8 cellular contexts compared by ENCODE assay signal in genomic region chr3:126356373-126357298, GRCh38. TPM values are rescaled to one million over a fixed set of nuclear protein-coding genes. Genes with fewer than 3 reads are reported as not detected.
DNase-seq lines count a peak whose midpoint lies in the region; ATAC-seq and TF ChIP-seq lines count a peak whose summit lies in the region.

No MANE protein-coding gene starts in this region.

- peaks cover 49% of the 10 kb centered on the region for H3K27me3 Mint-ChIP-seq in activated CD4-positive, alpha-beta T cell treated with anti-CD3 and anti-CD28 coated beads, Interleukin-2, amount 10 ng/mL, durations not matched to agents 7 days and 5 days
- peaks cover 33 to 42% of the 10 kb centered on the region in 2 donors for H3K27me3 Mint-ChIP-seq in natural killer cell treated with Interleukin-12 subunit alpha and Interleukin-12 subunit beta and Interleukin-15 and Interleukin-18, amount 100 ng/mL, for 72 hours

- peak overlapping the region; percentile 73 for H3K4me3 Mint-ChIP-seq in activated CD4-positive, alpha-beta T cell treated with anti-CD3 and anti-CD28 coated beads, Interleukin-2, amount 10 ng/mL, durations not matched to agents 7 days and 5 days
- H3K4me3 Mint-ChIP-seq in natural killer cell treated with Interleukin-12 subunit alpha and Interleukin-12 subunit beta and Interleukin-15 and Interleukin-18, amount 100 ng/mL, for 72 hours: peak overlapping the region; percentile 85

- peak overlapping the region; percentile 61 to 83 (median 78) for H3K4me3 ChIP-seq in esophagus squamous epithelium

- CTCF ChIA-PET in activated CD4-positive, alpha-beta T cell treated with anti-CD3 and anti-CD28 coated beads, Interleukin-2, amount 10 ng/mL, durations not matched to agents 7 days and 5 days (lab: Charles Lee): no interaction called here

- no peaks in the 10 kb centered on the region for H3K9me3 Mint-ChIP-seq in activated CD4-positive, alpha-beta T cell treated with anti-CD3 and anti-CD28 coated beads, Interleukin-2, amount 10 ng/mL, durations not matched to agents 7 days and 5 days
- no peaks in the 10 kb centered on the region for H3K9me3 Mint-ChIP-seq in natural killer cell treated with Interleukin-12 subunit alpha and Interleukin-12 subunit beta and Interleukin-15 and Interleukin-18, amount 100 ng/mL, for 72 hours

- H3K27me3 ChIP-seq in esophagus squamous epithelium: peaks cover 0 to 61% (median 0%) of the 10 kb centered on the region in 4 donors

- TF ChIP-seq CTCF in esophagus squamous epithelium (IDR thresholded peaks at IDR 0.05): no peak

- peak overlapping the region; percentile 46 for H3K27ac Mint-ChIP-seq in activated CD4-positive, alpha-beta T cell treated with anti-CD3 and anti-CD28 coated beads, Interleukin-2, amount 10 ng/mL, durations not matched to agents 7 days and 5 days
- H3K27ac Mint-ChIP-seq in natural killer cell treated with Interleukin-12 subunit alpha and Interleukin-12 subunit beta and Interleukin-15 and Interleukin-18, amount 100 ng/mL, for 72 hours: no peak overlapping the region

- H3K4me1 ChIP-seq in esophagus squamous epithelium: peaks cover 19 to 53% (median 25%) of the 10 kb centered on the region in 3 donors

- H3K36me3 Mint-ChIP-seq in activated CD4-positive, alpha-beta T cell treated with anti-CD3 and anti-CD28 coated beads, Interleukin-2, amount 10 ng/mL, durations not matched to agents 7 days and 5 days (ENCODE audit: low read depth): no peaks in the 10 kb centered on the region
- H3K36me3 Mint-ChIP-seq in natural killer cell treated with Interleukin-12 subunit alpha and Interleukin-12 subunit beta and Interleukin-15 and Interleukin-18, amount 100 ng/mL, for 72 hours: no peaks in the 10 kb centered on the region

- intact Hi-C loops in esophagus squamous epithelium (cut with DNase I): no loop called here

- DNase-seq in activated CD4-positive, alpha-beta T cell treated with anti-CD3 and anti-CD28 coated beads, Interleukin-2, amount 10 ng/mL, durations not matched to agents 7 days and 5 days: no peak
- no peak for DNase-seq in activated CD4-positive, alpha-beta T cell treated with anti-CD3 and anti-CD28 coated beads, Interleukin-2, amount 50 U/mL, for 4 hours
- DNase-seq in esophagus squamous epithelium (lab: John Stamatoyannopoulos, UW) (no peak), dedifferentiated amniotic fluid mesenchymal stem cell (ENCODE audit: extremely low spot score) (no peak), NCI-H2196 (lab: John Stamatoyannopoulos, UW; ENCODE audit: unreplicated experiment) (no peak)
- DNase-seq in natural killer cell treated with Interleukin-12 subunit alpha and Interleukin-12 subunit beta and Interleukin-15 and Interleukin-18, amount 100 ng/mL, for 72 hours (ENCODE audit: low spot score): peak; percentile 55

- POLR2A ChIA-PET in activated CD4-positive, alpha-beta T cell treated with anti-CD3 and anti-CD28 coated beads, Interleukin-2, amount 10 ng/mL, durations not matched to agents 7 days and 5 days (lab: Charles Lee): interaction anchor here (0.6 kb wide), 1 partner anchor 653 kb away, joined by 3 read pairs; no protein-coding TSS in a partner anchor

- H3K27ac ChIP-seq in esophagus squamous epithelium: peak overlapping the region; percentile 91 to 97 (median 92)

- 0 to 2% methylated on average over 13 to 29 of the region's 105 CpGs for WGBS in esophagus squamous epithelium, 2 donors

- no peaks in the 10 kb centered on the region for H3K9me3 ChIP-seq in esophagus squamous epithelium

- peaks cover 0 to 11% (median under 1%) of the 10 kb centered on the region in 3 donors for H3K36me3 ChIP-seq in esophagus squamous epithelium

- peaks cover 12% of the 10 kb centered on the region for H3K4me1 Mint-ChIP-seq in activated CD4-positive, alpha-beta T cell treated with anti-CD3 and anti-CD28 coated beads, Interleukin-2, amount 10 ng/mL, durations not matched to agents 7 days and 5 days
- peaks cover 5 to 8% of the 10 kb centered on the region in 2 donors for H3K4me1 Mint-ChIP-seq in natural killer cell treated with Interleukin-12 subunit alpha and Interleukin-12 subunit beta and Interleukin-15 and Interleukin-18, amount 100 ng/mL, for 72 hours (ENCODE audit: low read depth in 2 of 2)

- ATAC-seq in SK-N-SH treated with all-trans-retinoic acid at 6 μM for 48 hours (peak; percentile 8), HG02798 (IDR thresholded peaks at IDR 0.05; ENCODE audit: poor library complexity, unreplicated experiment) (no peak)
- peak in 1 of 2 donors; percentile 6 for ATAC-seq in natural killer cell treated with Interleukin-12 subunit alpha and Interleukin-12 subunit beta and Interleukin-15 and Interleukin-18, amount 100 ng/mL, for 72 hours

- TF ChIP-seq POLR2A in esophagus squamous epithelium (IDR thresholded peaks at IDR 0.05): no peak

TF ChIP-seq in SK-N-SH treated with all-trans-retinoic acid at 6 μM for 48 hours, 23 proteins besides CTCF, POLR2A, EP300 and RAD21 (continues in another document):
- TF ChIP-seq ARNTL (CRISPR knock-in tag; IDR thresholded peaks at IDR 0.05; ENCODE audit: borderline replicate concordance, low read depth): no peak
- no peak for TF ChIP-seq RARB (CRISPR knock-in tag; IDR thresholded peaks at IDR 0.05)
- TF ChIP-seq TSHZ2 (CRISPR knock-in tag; IDR thresholded peaks at IDR 0.05): no peak
- no peak for TF ChIP-seq TOX (CRISPR knock-in tag; IDR thresholded peaks at IDR 0.05; ENCODE audit: borderline replicate concordance)
- no peak for TF ChIP-seq ZNF8 (CRISPR knock-in tag; IDR thresholded peaks at IDR 0.05)
- TF ChIP-seq CREB5 (CRISPR knock-in tag; IDR thresholded peaks at IDR 0.05; ENCODE audit: low read depth): no peak
- TF ChIP-seq ZNF70 (CRISPR knock-in tag; IDR thresholded peaks at IDR 0.05): no peak
- TF ChIP-seq BACH2 (CRISPR knock-in tag; IDR thresholded peaks at IDR 0.05; ENCODE audit: borderline replicate concordance): no peak
- no peak for TF ChIP-seq SNAI2 (CRISPR knock-in tag; IDR thresholded peaks at IDR 0.05)
- no peak for TF ChIP-seq CSDC2 (CRISPR knock-in tag; IDR thresholded peaks at IDR 0.05)
- TF ChIP-seq ZC3H10 (CRISPR knock-in tag; IDR thresholded peaks at IDR 0.05): no peak
- TF ChIP-seq PATZ1 (CRISPR knock-in tag; IDR thresholded peaks at IDR 0.05; ENCODE audit: borderline replicate concordance): no peak
- TF ChIP-seq ZFP30 (CRISPR knock-in tag; IDR thresholded peaks at IDR 0.05): no peak

RNA-seq across cellular contexts. Expression of gene KLF15, which starts 0.6 kb away (rescaled TPM):
- not detected for total RNA-seq in activated CD4-positive, alpha-beta T cell treated with anti-CD3 and anti-CD28 coated beads, Interleukin-2, amount 10 ng/mL, durations not matched to agents 7 days and 5 days
- 10 to 100 TPM in 2 of 4 donors, 1 to 10 TPM in 2; 1.8 to 43.1 (median 7.7) TPM for total RNA-seq in esophagus squamous epithelium
- under 1 TPM in 1 of 2 donors, not detected in 1; 0.26 TPM for total RNA-seq in natural killer cell treated with Interleukin-12 subunit alpha and Interleukin-12 subunit beta and Interleukin-15 and Interleukin-18, amount 100 ng/mL, for 72 hours

RNA-seq across cellular contexts. Expression of gene CFAP100, which starts 38.1 kb away (rescaled TPM):
- total RNA-seq in activated CD4-positive, alpha-beta T cell treated with anti-CD3 and anti-CD28 coated beads, Interleukin-2, amount 10 ng/mL, durations not matched to agents 7 days and 5 days: not detected
- not detected for total RNA-seq in esophagus squamous epithelium
- not detected for total RNA-seq in natural killer cell treated with Interleukin-12 subunit alpha and Interleukin-12 subunit beta and Interleukin-15 and Interleukin-18, amount 100 ng/mL, for 72 hours
